ENCODE assay signal across 18 cellular contexts in genomic region chr1:235714205-235714897, GRCh38.
A peak's percentile ranks its signal among the peaks of the same experiment; 100 is the strongest.
DNase-seq lines count a peak whose midpoint lies in the region; FAIRE-seq and TF ChIP-seq lines count a peak whose summit lies in the region.
"Had no signal": no experiment of that assay in that cellular context is flagged by ENCODE, and none has a peak within 500 bp of the region (broad histone marks: within the 10 kb centered on the region; RNA-seq: fewer than 3 reads in every experiment).

No MANE protein-coding gene starts in this region.

- H3K4me1 ChIP-seq in hepatocyte (ENCODE audit: insufficient read depth) (no peaks in the 10 kb centered on the region), kidney (ENCODE audit: control insufficient read depth in 1 of 2, insufficient read depth in 1 of 2, low read depth in 1 of 2, low read length in 2 of 2) (no peaks in the 10 kb centered on the region)
- H3K4me1 ChIP-seq: gastroesophageal sphincter had no signal

- no peaks in the 10 kb centered on the region for H4K20me1 ChIP-seq in hepatocyte (ENCODE audit: insufficient read depth, poor library complexity, severe bottlenecking)

- no peak overlapping the region for H3K4me3 ChIP-seq in hepatocyte
- no peak overlapping the region for H3K4me3 ChIP-seq in kidney (ENCODE audit: low read length in 2 of 2)
- H3K4me3 ChIP-seq: gastroesophageal sphincter, neural progenitor cell, thoracic aorta had no signal

- intact Hi-C loops in kidney (cut with DNase I), result no loop called here

- no peak overlapping the region for H3K4me2 ChIP-seq in hepatocyte
- H3K4me2 ChIP-seq: neural progenitor cell had no signal

- H2AFZ ChIP-seq in hepatocyte, result no peak overlapping the region
- H2AFZ ChIP-seq: neural progenitor cell had no signal

- H3K36me3 ChIP-seq in hepatocyte (replicated peaks; ENCODE audit: insufficient read depth, low read depth) (no peaks in the 10 kb centered on the region), kidney (ENCODE audit: control insufficient read depth in 1 of 2, insufficient read depth in 2 of 2, low read length in 2 of 2) (no peaks in the 10 kb centered on the region)
- H3K36me3 ChIP-seq: neural progenitor cell had no signal

- WGBS in hepatocyte (ENCODE audit: low lambda C conversion rate, missing lambda C conversion rate), result 79% methylated on average over 4 of the region's 4 CpGs

- TF ChIP-seq CTCF in hepatocyte (IDR thresholded peaks at IDR 0.05; ENCODE audit: poor library complexity), result no peak
- TF ChIP-seq CTCF in kidney (IDR thresholded peaks at IDR 0.05; ENCODE audit: borderline replicate concordance, extremely low read depth, insufficient read depth), result no peak

- DNase-seq in DMS153 treated with DMSO at 0.1 percent for 48 hours (lab: John Stamatoyannopoulos, UW; ENCODE audit: unreplicated experiment) (peak; percentile 12), NCI-H1436 (lab: John Stamatoyannopoulos, UW) (peak; percentile 43), NCI-H446 treated with DMSO at 0.1 percent for 48 hours (lab: John Stamatoyannopoulos, UW) (peak; percentile 90), hepatocyte (ENCODE audit: low spot score) (no peak), kidney (no peak), T-helper 2 cell (no peak), DMS114 treated with DMSO at 0.1 percent for 48 hours (lab: John Stamatoyannopoulos, UW; ENCODE audit: unreplicated experiment) (no peak)
- no peak for DNase-seq in activated CD4-positive, alpha-beta T cell treated with anti-CD3 and anti-CD28 coated beads, Interleukin-2, amount 50 U/mL, for 4 hours
- DNase-seq: activated CD4-positive, CD25-positive, alpha-beta regulatory T cell; DND-41; midbrain; NCI-H226; Right ventricle myocardium superior; stimulated activated CD4-positive, alpha-beta T cell treated with anti-CD3 and anti-CD28 coated beads, Interleukin-12 subunit alpha, Interleukin-12 subunit beta, amount 100 ng/mL, for 4 hours; T-helper 17 cell had no signal

- H3K9ac ChIP-seq in kidney (ENCODE audit: low read length in 2 of 2), result no peak overlapping the region
- H3K9ac ChIP-seq: neural progenitor cell had no signal

- no peak for FAIRE-seq in kidney (lab: Jason Lieb, UNC)

- no peaks in the 10 kb centered on the region for H3K9me2 ChIP-seq in hepatocyte (replicated peaks; ENCODE audit: insufficient read depth)

- no peaks in the 10 kb centered on the region for H3K79me2 ChIP-seq in hepatocyte

- H3K9me3 ChIP-seq in hepatocyte (ENCODE audit: low read depth) (no peaks in the 10 kb centered on the region), kidney (ENCODE audit: control insufficient read depth in 1 of 2, low read length in 2 of 2) (no peaks in the 10 kb centered on the region)
- H3K9me3 ChIP-seq: gastroesophageal sphincter, thoracic aorta had no signal

- peak overlapping the region; percentile 12 for H3K27ac ChIP-seq in hepatocyte
- no peak overlapping the region for H3K27ac ChIP-seq in kidney (ENCODE audit: low read depth in 2 of 2, low read length in 2 of 2)
- H3K27ac ChIP-seq: gastroesophageal sphincter, neural progenitor cell, thoracic aorta had no signal

- H3K27me3 ChIP-seq in hepatocyte, result no peaks in the 10 kb centered on the region
- H3K27me3 ChIP-seq: gastroesophageal sphincter, neural progenitor cell had no signal

Comparison
In these comparisons a context has a peak if more than half of its experiments do, and no peak if none do; other contexts are left out.
1. DNase-seq: peak in DMS153 treated with DMSO at 0.1 percent for 48 hours (single experiment), NCI-H1436 (single experiment) and NCI-H446 treated with DMSO at 0.1 percent for 48 hours (single experiment); none in hepatocyte (single experiment), activated CD4-positive, alpha-beta T cell treated with anti-CD3 and anti-CD28 coated beads, Interleukin-2, amount 50 U/mL, for 4 hours (0 of 2), kidney (single experiment), T-helper 2 cell (0 of 5) and DMS114 treated with DMSO at 0.1 percent for 48 hours (single experiment).